In genomic region chr11:270451-271208, GRCh38 we compare ENCODE assay signal across 1 cellular context.
TF ChIP-seq lines count a peak whose summit lies in the region.

No MANE protein-coding gene starts in this region.

TF ChIP-seq in H1, 55 proteins besides CTCF, POLR2A, EP300 and RAD21:
- TF ChIP-seq SIRT6 (IDR thresholded peaks at IDR 0.05; ENCODE audit: low read length) (no peak), CTBP2 (IDR thresholded peaks at IDR 0.05; ENCODE audit: borderline replicate concordance, insufficient read depth, insufficient read length, low read length) (no peak)
